Comparison of ENCODE assay signal across 24 cellular contexts in the genomic region with DNA sequence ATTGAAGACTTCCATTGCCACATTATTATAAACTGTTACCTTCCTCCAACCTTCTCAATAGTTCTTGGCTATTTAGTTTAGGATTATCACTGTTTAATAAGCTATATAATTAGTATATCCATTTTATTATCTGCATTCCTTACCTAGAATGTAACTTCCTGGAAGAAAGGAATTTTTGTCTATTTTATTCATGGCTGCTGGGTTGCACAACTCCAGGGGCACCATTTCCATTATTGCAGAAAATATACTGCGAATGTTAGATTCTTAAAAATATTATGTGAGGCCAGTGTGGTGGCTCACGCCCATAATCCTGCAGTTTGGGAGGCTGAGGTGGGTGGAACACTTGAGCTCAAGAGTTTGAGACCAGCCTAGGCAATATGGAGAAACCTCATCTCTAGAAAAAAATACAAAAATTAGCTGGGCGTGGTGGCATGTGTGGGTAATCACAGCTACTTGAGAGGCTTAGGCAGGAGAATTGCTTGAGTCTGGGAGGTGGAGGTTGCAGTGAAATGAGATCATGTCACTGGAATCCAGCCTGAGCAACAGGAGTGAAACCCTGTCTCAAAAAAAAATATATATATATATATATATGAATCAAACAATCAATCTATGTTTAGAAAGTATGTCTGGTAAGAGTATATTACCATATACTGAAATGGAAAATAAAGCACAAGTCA. TPM values are rescaled to one million over a fixed set of nuclear protein-coding genes. Genes with fewer than 3 reads are reported as not detected.
DNase-seq lines count a peak whose midpoint lies in the region; ATAC-seq and TF ChIP-seq lines count a peak whose summit lies in the region.
"Had no signal": no experiment of that assay in that cellular context is flagged by ENCODE, and none has a peak within 500 bp of the region (broad histone marks: within the 10 kb centered on the region; RNA-seq: fewer than 3 reads in every experiment).

No MANE protein-coding gene starts in this region.

- no peak for TF ChIP-seq POLR2A in erythroblast (IDR thresholded peaks at IDR 0.05; ENCODE audit: low read length)

- DNase-seq in EL (peak; percentile 57), SJSA1 (ENCODE audit: low read depth in 1 of 2, low spot score in 2 of 2) (no peak), iris pigment epithelial cell (ENCODE audit: low read depth) (peak; percentile 71), erythroblast (lab: John Stamatoyannopoulos, UW) (no peak), HUDEP-2 (lab: John Stamatoyannopoulos, UW; ENCODE audit: unreplicated experiment in 76 of 76) (no peak)
- no peak for DNase-seq in natural killer cell treated with Interleukin-12 subunit alpha and Interleukin-12 subunit beta and Interleukin-15 and Interleukin-18, amount 100 ng/mL, for 72 hours (ENCODE audit: low spot score)
- DNase-seq: activated CD4-positive, CD25-positive, alpha-beta regulatory T cell treated with anti-CD3 and anti-CD28 coated beads, Interleukin-2, amount 50 U/mL, for 72 hours; activated naive CD4-positive, alpha-beta T cell; BE2C; cortex of kidney; foreskin fibroblast; GF-D8; H7; left colon; NCI-H82; stimulated activated CD4-positive, alpha-beta T cell treated with anti-CD3 and anti-CD28 coated beads, Interleukin-2, amount 100 ng/mL, for 48 hours; stomach; upper lobe of left lung had no signal

- H3K9ac ChIP-seq in BLaER1 treated with 17β-estradiol and CSF1 and Interleukin-3, amounts not matched to agents 10 nM and 100 nM, result 0 out of 22 replicates have a peak overlapping the region, but pooled peaks of 1 of the 11 experiments have one; percentile 5
- H3K9ac ChIP-seq: neural progenitor cell had no signal

- H4K20me1 ChIP-seq in BLaER1 treated with 17β-estradiol and CSF1 and Interleukin-3, amounts not matched to agents 10 nM and 100 nM, result no peaks in the 10 kb centered on the region

- peak overlapping the region in 2 of 10 experiments; percentile 15 to 23; a peak in 1 of 20 replicates for H3K4me3 ChIP-seq in BLaER1 treated with 17β-estradiol and CSF1 and Interleukin-3, amounts not matched to agents 10 nM and 100 nM
- H3K4me3 ChIP-seq in SJSA1, result no peak overlapping the region
- H3K4me3 ChIP-seq: GM12878, neural progenitor cell, prostate gland, skin epidermis, stomach, upper lobe of left lung had no signal

- H3K27ac ChIP-seq in BLaER1 treated with 17β-estradiol and CSF1 and Interleukin-3, amounts not matched to agents 10 nM and 100 nM, result peak overlapping the region in 9 of 11 experiments; percentile 18 to 62 (median 52); a peak in 14 of 22 replicates
- peak overlapping the region; percentile 3; the same call in 1 of the 2 replicates for H3K27ac ChIP-seq in SJSA1
- H3K27ac ChIP-seq: neural progenitor cell, prostate gland, stomach, upper lobe of left lung had no signal

- peak overlapping the region; percentile 34 to 89 (median 59); a peak in 19 of 22 replicates for H3K4me2 ChIP-seq in BLaER1 treated with 17β-estradiol and CSF1 and Interleukin-3, amounts not matched to agents 10 nM and 100 nM
- H3K4me2 ChIP-seq: neural progenitor cell had no signal

- no peak overlapping the region for H3K27ac Mint-ChIP-seq in natural killer cell treated with Interleukin-12 subunit alpha and Interleukin-12 subunit beta and Interleukin-15 and Interleukin-18, amount 100 ng/mL, for 72 hours
- H3K27ac Mint-ChIP-seq: IgD-negative memory B cell, neural progenitor cell had no signal

- H3K4me1 Mint-ChIP-seq in natural killer cell treated with Interleukin-12 subunit alpha and Interleukin-12 subunit beta and Interleukin-15 and Interleukin-18, amount 100 ng/mL, for 72 hours (ENCODE audit: low read depth in 2 of 2), result no peaks in the 10 kb centered on the region
- H3K4me1 Mint-ChIP-seq: neural progenitor cell had no signal

- no peaks in the 10 kb centered on the region for H3K27me3 Mint-ChIP-seq in natural killer cell treated with Interleukin-12 subunit alpha and Interleukin-12 subunit beta and Interleukin-15 and Interleukin-18, amount 100 ng/mL, for 72 hours

- peaks cover 14 to 24% (median 19%) of the 10 kb centered on the region in 10 experiments for H3K4me1 ChIP-seq in BLaER1 treated with 17β-estradiol and CSF1 and Interleukin-3, amounts not matched to agents 10 nM and 100 nM
- peaks cover 9% of the 10 kb centered on the region for H3K4me1 ChIP-seq in SJSA1 (replicated peaks)
- H3K4me1 ChIP-seq: BE2C, prostate gland, upper lobe of left lung had no signal

- ATAC-seq in natural killer cell treated with Interleukin-12 subunit alpha and Interleukin-12 subunit beta and Interleukin-15 and Interleukin-18, amount 100 ng/mL, for 72 hours, result no peak

- no peaks in the 10 kb centered on the region for H3K9me3 ChIP-seq in BLaER1 treated with 17β-estradiol and CSF1 and Interleukin-3, amounts not matched to agents 10 nM and 100 nM (replicated peaks in 1 of 11)
- H3K9me3 ChIP-seq in SJSA1 (replicated peaks), result no peaks in the 10 kb centered on the region
- H3K9me3 ChIP-seq: BE2C, prostate gland, stomach, upper lobe of left lung had no signal

- H3K27me3 ChIP-seq in BLaER1 treated with 17β-estradiol and CSF1 and Interleukin-3, amounts not matched to agents 10 nM and 100 nM, result peaks cover 0 to 4% (median 0%) of the 10 kb centered on the region in 11 experiments; a peak in 1 of 22 replicates
- no peaks in the 10 kb centered on the region for H3K27me3 ChIP-seq in SJSA1 (replicated peaks)
- H3K27me3 ChIP-seq: BE2C, neural progenitor cell, stomach, upper lobe of left lung had no signal

- H3K9me3 Mint-ChIP-seq in natural killer cell treated with Interleukin-12 subunit alpha and Interleukin-12 subunit beta and Interleukin-15 and Interleukin-18, amount 100 ng/mL, for 72 hours, result peaks cover 14% of the 10 kb centered on the region
- H3K9me3 Mint-ChIP-seq: neural progenitor cell had no signal

- H3K36me3 Mint-ChIP-seq in natural killer cell treated with Interleukin-12 subunit alpha and Interleukin-12 subunit beta and Interleukin-15 and Interleukin-18, amount 100 ng/mL, for 72 hours, result no peaks in the 10 kb centered on the region
- H3K36me3 Mint-ChIP-seq: IgD-negative memory B cell had no signal

- no peaks in the 10 kb centered on the region for H3K36me3 ChIP-seq in BLaER1 treated with 17β-estradiol and CSF1 and Interleukin-3, amounts not matched to agents 10 nM and 100 nM
- H3K36me3 ChIP-seq in SJSA1, result no peaks in the 10 kb centered on the region
- H3K36me3 ChIP-seq: BE2C, neural progenitor cell, prostate gland, stomach, upper lobe of left lung had no signal

- no peak overlapping the region for H3K4me3 Mint-ChIP-seq in natural killer cell treated with Interleukin-12 subunit alpha and Interleukin-12 subunit beta and Interleukin-15 and Interleukin-18, amount 100 ng/mL, for 72 hours
- H3K4me3 Mint-ChIP-seq: neural progenitor cell had no signal

RNA-seq across cellular contexts. Expression of a gene that starts 19.9 kb away (rescaled TPM):
- total RNA-seq in SJSA1 (2014; rRNA removed; shearing (Covaris generic)), result 1.5 and 2.4 TPM in 2 replicates
- total RNA-seq in natural killer cell treated with Interleukin-12 subunit alpha and Interleukin-12 subunit beta and Interleukin-15 and Interleukin-18, amount 100 ng/mL, for 72 hours, result not detected

Comparison
In these comparisons a context has a peak if more than half of its experiments do, and no peak if none do; other contexts are left out.
1. DNase-seq: peak in EL (single experiment) and iris pigment epithelial cell (single experiment); none in SJSA1 (0 of 2), erythroblast (0 of 2), natural killer cell treated with Interleukin-12 subunit alpha and Interleukin-12 subunit beta and Interleukin-15 and Interleukin-18, amount 100 ng/mL, for 72 hours (single experiment) and HUDEP-2 (0 of 76).